ENCODE assay signal across 8 cellular contexts in genomic region chr2:159249955-159250723, GRCh38. TPM values are rescaled to one million over a fixed set of nuclear protein-coding genes. Genes with fewer than 3 reads are reported as not detected.
DNase-seq lines count a peak whose midpoint lies in the region; ATAC-seq, FAIRE-seq and TF ChIP-seq lines count a peak whose summit lies in the region.

No MANE protein-coding gene starts in this region.

- peak; percentile 24 for DNase-seq in GM12865 (ENCODE audit: low read depth)
- DNase-seq in RPMI7951 (ENCODE audit: low read depth) = peak; percentile 93
- DNase-seq in fibroblast of the aortic adventitia (ENCODE audit: low read depth) = peak; percentile 79
- peak; percentile 75 for DNase-seq in pulmonary artery endothelial cell (ENCODE audit: low read depth, low spot score)
- DNase-seq in activated gamma-delta T cell (lab: John Stamatoyannopoulos, UW) = no peak
- DNase-seq in D721Med (ENCODE audit: insufficient read length, low spot score) = no peak

- ATAC-seq in HG03139 (IDR thresholded peaks at IDR 0.05; ENCODE audit: unreplicated experiment) = peak; percentile 65
- ATAC-seq in HG03469 (IDR thresholded peaks at IDR 0.05; ENCODE audit: unreplicated experiment) = no peak

- TF ChIP-seq CTCF in GM12865 (IDR thresholded peaks at IDR 0.05; ENCODE audit: insufficient read depth, low read depth, low read length, missing control alignments) (no peak), fibroblast of the aortic adventitia (IDR thresholded peaks at IDR 0.05; ENCODE audit: insufficient read depth, low read length) (no peak), D721Med (IDR thresholded peaks at IDR 0.05; ENCODE audit: insufficient read depth, missing control alignments) (no peak)

- FAIRE-seq in D721Med (lab: Jason Lieb, UNC) = no peak

- H3K4me3 ChIP-seq in GM12865 (ENCODE audit: low read depth, low read length) (no peak overlapping the region), fibroblast of the aortic adventitia (ENCODE audit: low read depth, low read length) (no peak overlapping the region)

RNA-seq across cellular contexts. Expression of gene WDSUB1, which starts 36.4 kb away (rescaled TPM):
- total RNA-seq in RPMI7951 (2014; rRNA removed; shearing (Covaris generic)) = 5.8 and 7.3 TPM in 2 replicates
- total RNA-seq in fibroblast of the aortic adventitia (ENCODE audit: low replicate concordance) = 8.7 and 9.1 TPM in 2 replicates
- total RNA-seq in pulmonary artery endothelial cell = 3.2 and 5.7 TPM in 2 replicates

Comparison
In these comparisons a context has a peak if more than half of its experiments do, and no peak if none do; other contexts are left out.
1. DNase-seq: peak in GM12865 (single experiment), RPMI7951 (single experiment), fibroblast of the aortic adventitia (single experiment) and pulmonary artery endothelial cell (single experiment); none in activated gamma-delta T cell (single experiment) and D721Med (single experiment).